Comparison of ENCODE assay signal across 8 cellular contexts in genomic region chr16:22318690-22319358, GRCh38. TPM values are rescaled to one million over a fixed set of nuclear protein-coding genes. Genes with fewer than 3 reads are reported as not detected.
DNase-seq lines count a peak whose midpoint lies in the region; ATAC-seq and TF ChIP-seq lines count a peak whose summit lies in the region.

No MANE protein-coding gene starts in this region.

- DNase-seq in ACHN (peak; percentile 68), GM20000 (ENCODE audit: low spot score) (peak; percentile 57), T follicular helper cell (ENCODE audit: low read depth) (peak; percentile 55), ascending aorta (ENCODE audit: low spot score in 2 of 2) (no peak), right lobe of liver (peak in 2 of 3 donors; percentile 43 to 51), thyroid gland (no peak), midbrain (lab: John Stamatoyannopoulos, UW) (no peak), NCI-H146 (lab: John Stamatoyannopoulos, UW) (no peak)

- in situ Hi-C loops in ACHN (cut with HindIII; ENCODE audit: low pct_ligation_motif_present, low pct_unique_long_range_greater_than_20kb, low sequenced_read_pairs), result no loop called here

- no peak overlapping the region for H3K4me3 ChIP-seq in ascending aorta
- H3K4me3 ChIP-seq in right lobe of liver, result no peak overlapping the region
- no peak overlapping the region for H3K4me3 ChIP-seq in thyroid gland (replicated peaks in 1 of 3)

- TF ChIP-seq CTCF in GM20000 (IDR thresholded peaks at IDR 0.05; ENCODE audit: extremely low read depth, missing control alignments), result peak; percentile 73
- peak in 2 of 3 experiments; percentile 11 to 52 for TF ChIP-seq CTCF in ascending aorta (IDR thresholded peaks at IDR 0.05)
- TF ChIP-seq CTCF in right lobe of liver (IDR thresholded peaks at IDR 0.05), result peak; percentile 39 to 64 (median 60)
- TF ChIP-seq CTCF in thyroid gland (IDR thresholded peaks at IDR 0.05), result peak in 4 of 6 experiments; percentile 30 to 50 (median 38)

- 59% methylated on average over 13 of the region's 18 CpGs for WGBS in right lobe of liver (ENCODE audit: insufficient coverage, low coverage, low lambda C conversion rate, missing lambda C conversion rate)
- WGBS in thyroid gland, 2 donors, result 86 to 89% methylated on average over 18 of the region's 18 CpGs

- intact Hi-C loops in ascending aorta (cut with DNase I), result no loop called here
- intact Hi-C loops in right lobe of liver (cut with DNase I), result loop anchor here in 1 of 2 donors (10.0 kb wide), 1 partner anchor 346 kb away; no protein-coding TSS in a partner anchor
- intact Hi-C loops in thyroid gland (cut with DNase I), result no loop called here

- peaks cover 62 to 87% of the 10 kb centered on the region in 2 donors for H3K36me3 ChIP-seq in ascending aorta
- H3K36me3 ChIP-seq in right lobe of liver, result peaks cover 0 to 61% (median 11%) of the 10 kb centered on the region in 4 donors
- peaks cover 52 to 63% of the 10 kb centered on the region in 2 donors for H3K36me3 ChIP-seq in thyroid gland

- H3K9me3 ChIP-seq in ascending aorta (no peaks in the 10 kb centered on the region), right lobe of liver (no peaks in the 10 kb centered on the region), thyroid gland (no peaks in the 10 kb centered on the region)

- peaks cover 0 to 4% of the 10 kb centered on the region in 2 donors for H3K4me1 ChIP-seq in ascending aorta
- no peaks in the 10 kb centered on the region for H3K4me1 ChIP-seq in right lobe of liver
- no peaks in the 10 kb centered on the region for H3K4me1 ChIP-seq in thyroid gland

- no peak for TF ChIP-seq POLR2A in right lobe of liver (IDR thresholded peaks at IDR 0.05)
- TF ChIP-seq POLR2A in thyroid gland (IDR thresholded peaks at IDR 0.05), result no peak

- ATAC-seq in right lobe of liver, result peak; percentile 32 to 53 (median 47)

- H3K27me3 ChIP-seq in ascending aorta (no peaks in the 10 kb centered on the region), right lobe of liver (no peaks in the 10 kb centered on the region), thyroid gland (no peaks in the 10 kb centered on the region)

- H3K27ac ChIP-seq in ascending aorta (no peak overlapping the region), right lobe of liver (no peak overlapping the region), thyroid gland (no peak overlapping the region)

RNA-seq across cellular contexts. Expression of gene POLR3E, which starts 21.6 kb away (rescaled TPM):
- 19.5 TPM for total RNA-seq in ascending aorta
- total RNA-seq in right lobe of liver, result 10 to 100 TPM; 15.8 to 35.7 (median 26.9) TPM
- 100 to 1,000 TPM in 1 of 4 donors, 10 to 100 TPM in 3; 66.7 to 115 (median 82.8) TPM for total RNA-seq in thyroid gland

RNA-seq across cellular contexts. Expression of gene CDR2, which starts 55.6 kb away (rescaled TPM):
- total RNA-seq in ascending aorta, result 36.3 TPM
- total RNA-seq in right lobe of liver, result 10 to 100 TPM in 5 of 6 experiments, 1 to 10 TPM in 1; 8.2 to 16.8 (median 14.2) TPM
- total RNA-seq in thyroid gland, result 10 to 100 TPM; 55.5 to 92.8 (median 79.2) TPM

Comparison
In these comparisons a context has a peak if more than half of its experiments do, and no peak if none do; other contexts are left out.
1. DNase-seq: peak in ACHN (single experiment), GM20000 (single experiment), T follicular helper cell (single experiment) and right lobe of liver (2 of 3); none in ascending aorta (0 of 2), thyroid gland (0 of 2), midbrain (single experiment) and NCI-H146 (single experiment).
2. Peak in every context shown above with its lines, with median percentiles within 50 percentile points of each other: CTCF ChIP-seq.